In the genomic region with DNA sequence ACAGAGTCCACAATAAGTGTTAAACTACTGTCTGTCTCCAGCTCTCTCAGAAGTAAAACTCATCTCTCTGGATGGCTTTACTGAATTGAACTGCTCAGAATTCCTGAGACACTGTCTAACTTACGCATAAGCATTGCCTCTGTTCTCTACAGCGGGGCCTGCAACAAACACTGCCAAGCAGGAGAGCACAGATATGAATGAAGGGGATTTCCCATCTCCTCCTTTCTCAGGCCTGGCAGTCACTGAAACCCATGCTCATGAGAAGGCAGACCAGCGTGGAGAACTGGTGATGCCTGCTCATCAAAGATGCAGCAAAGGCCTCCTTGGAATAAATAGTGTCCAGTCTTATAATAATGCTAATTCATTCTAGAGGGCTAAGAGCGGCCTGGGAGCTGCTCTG, we compare ENCODE assay signal across 10 cellular contexts. TPM values are rescaled to one million over a fixed set of nuclear protein-coding genes. Genes with fewer than 3 reads are reported as not detected.
DNase-seq lines count a peak whose midpoint lies in the region; ATAC-seq and TF ChIP-seq lines count a peak whose summit lies in the region.
"Had no signal": no experiment of that assay in that cellular context is flagged by ENCODE, and none has a peak within 500 bp of the region (broad histone marks: within the 10 kb centered on the region; RNA-seq: fewer than 3 reads in every experiment).

No MANE protein-coding gene starts in this region.

- H3K36me3 Mint-ChIP-seq in activated naive CD4-positive, alpha-beta T cell treated with anti-CD3 and anti-CD28 coated beads for 36 hours (ENCODE audit: low read depth): peaks cover 46% of the 10 kb centered on the region

- WGBS in esophagus squamous epithelium, 2 donors: 39 to 67% methylated on average over 3 of the region's 4 CpGs

- no peak overlapping the region for H3K4me3 Mint-ChIP-seq in activated naive CD4-positive, alpha-beta T cell treated with anti-CD3 and anti-CD28 coated beads for 36 hours

- H3K4me3 ChIP-seq in esophagus squamous epithelium (no peak overlapping the region), uterus (no peak overlapping the region)

- H3K27me3 ChIP-seq in esophagus squamous epithelium (peaks cover 0 to under 1% (median 0%) of the 10 kb centered on the region in 4 donors), uterus (no peaks in the 10 kb centered on the region)

- TF ChIP-seq CTCF in esophagus squamous epithelium (IDR thresholded peaks at IDR 0.05) (no peak), uterus (IDR thresholded peaks at IDR 0.05) (no peak)

- ATAC-seq in HG03280 (IDR thresholded peaks at IDR 0.05; ENCODE audit: unreplicated experiment) (peak; percentile 41), left lobe of liver (no peak)

- H3K36me3 ChIP-seq in esophagus squamous epithelium (peaks cover 0 to 7% (median 0%) of the 10 kb centered on the region in 3 donors), uterus (no peaks in the 10 kb centered on the region)

- H3K4me1 Mint-ChIP-seq in activated naive CD4-positive, alpha-beta T cell treated with anti-CD3 and anti-CD28 coated beads for 36 hours (ENCODE audit: low read depth): peaks cover 90% of the 10 kb centered on the region

- H3K4me1 ChIP-seq in esophagus squamous epithelium (peaks cover 0 to 4% (median 0%) of the 10 kb centered on the region in 3 donors), uterus (no peaks in the 10 kb centered on the region)

- H3K9me3 ChIP-seq in esophagus squamous epithelium (no peaks in the 10 kb centered on the region), uterus (no peaks in the 10 kb centered on the region)

- peak overlapping the region; percentile 92 for H3K27ac Mint-ChIP-seq in activated naive CD4-positive, alpha-beta T cell treated with anti-CD3 and anti-CD28 coated beads for 36 hours

- CTCF ChIA-PET in activated naive CD4-positive, alpha-beta T cell treated with anti-CD3 and anti-CD28 coated beads for 36 hours (lab: Charles Lee): interaction anchor here (0.8 to 4.4 kb wide), 4 partner anchors 10 to 134 kb away, joined by 3 to 22 read pairs (median 4); partner anchors contain the start of genes FAM98B and RASGRP1

- no peaks in the 10 kb centered on the region for H3K27me3 Mint-ChIP-seq in activated naive CD4-positive, alpha-beta T cell treated with anti-CD3 and anti-CD28 coated beads for 36 hours (ENCODE audit: low read depth)

- H3K27ac ChIP-seq in esophagus squamous epithelium (no peak overlapping the region), uterus (no peak overlapping the region)
- H3K27ac ChIP-seq: VCaP had no signal

- H3K9me3 Mint-ChIP-seq in activated naive CD4-positive, alpha-beta T cell treated with anti-CD3 and anti-CD28 coated beads for 36 hours: no peaks in the 10 kb centered on the region

- intact Hi-C loops in activated naive CD4-positive, alpha-beta T cell treated with anti-CD3 and anti-CD28 coated beads for 36 hours (cut with micrococcal nuclease): loop anchor here (1.0 to 10.0 kb wide), 4 partner anchors 8 to 1490 kb away; no protein-coding TSS in a partner anchor
- intact Hi-C loops in esophagus squamous epithelium (cut with DNase I) (no loop called here), uterus (cut with DNase I; ENCODE audit: low total_unique reads) (no loop called here)

- DNase-seq in activated naive CD4-positive, alpha-beta T cell treated with anti-CD3 and anti-CD28 coated beads for 36 hours: peak; percentile 72
- no peak for DNase-seq in activated naive CD4-positive, alpha-beta T cell treated with anti-CD3 and anti-CD28 coated beads, Interleukin-2, amount 50 U/mL, for 16 hours
- DNase-seq in amniotic epithelial cell (ENCODE audit: low read depth) (peak; percentile 55), esophagus squamous epithelium (lab: John Stamatoyannopoulos, UW) (no peak), NCI-H146 treated with DMSO at 0.1 percent for 48 hours (lab: John Stamatoyannopoulos, UW; ENCODE audit: unreplicated experiment) (no peak), left lobe of liver (ENCODE audit: low spot score) (no peak), uterus (no peak)
- DNase-seq: NCI-H1694 had no signal

- TF ChIP-seq POLR2A in esophagus squamous epithelium (IDR thresholded peaks at IDR 0.05) (no peak), uterus (IDR thresholded peaks at IDR 0.05) (no peak)

RNA-seq across cellular contexts. Expression of gene RASGRP1, which starts 10.3 kb away (rescaled TPM):
- 10 to 100 TPM; 44.2 to 44.9 TPM for total RNA-seq in activated naive CD4-positive, alpha-beta T cell treated with anti-CD3 and anti-CD28 coated beads for 36 hours
- total RNA-seq in esophagus squamous epithelium (10 to 100 TPM in 3 of 4 donors, 1 to 10 TPM in 1; 9.2 to 16.0 (median 12.2) TPM), left lobe of liver (0.28 TPM), uterus (under 1 TPM in 3 of 4 donors, not detected in 1; under 0.01 to 0.82 (median 0.48) TPM)

Comparison
In these comparisons a context has a peak if more than half of its experiments do, and no peak if none do; other contexts are left out.
1. DNase-seq: peak in activated naive CD4-positive, alpha-beta T cell treated with anti-CD3 and anti-CD28 coated beads for 36 hours (single experiment) and amniotic epithelial cell (single experiment); none in activated naive CD4-positive, alpha-beta T cell treated with anti-CD3 and anti-CD28 coated beads, Interleukin-2, amount 50 U/mL, for 16 hours (single experiment), esophagus squamous epithelium (single experiment), NCI-H146 treated with DMSO at 0.1 percent for 48 hours (single experiment), left lobe of liver (single experiment) and uterus (0 of 2).